Comparison of ENCODE assay signal across 19 cellular contexts in genomic region chr7:17903337-17903736, GRCh38. TPM values are rescaled to one million over a fixed set of nuclear protein-coding genes. Genes with fewer than 3 reads are reported as not detected.
DNase-seq lines count a peak whose midpoint lies in the region; ATAC-seq, FAIRE-seq and TF ChIP-seq lines count a peak whose summit lies in the region.
"Had no signal": no experiment of that assay in that cellular context is flagged by ENCODE, and none has a peak within 500 bp of the region (broad histone marks: within the 10 kb centered on the region; RNA-seq: fewer than 3 reads in every experiment).

No MANE protein-coding gene starts in this region.

- intact Hi-C loops in natural killer cell (cut with micrococcal nuclease): no loop called here

- ATAC-seq in activated CD4-positive, CD25-positive, alpha-beta regulatory T cell treated with anti-CD3 and anti-CD28 coated beads, Interleukin-2, amount 50 U/mL, for 24 hours: peak; percentile 35 to 79
- ATAC-seq in natural killer cell: peak in 2 of 3 donors; percentile 34 to 66
- no peak for ATAC-seq in GM21447 (IDR thresholded peaks at IDR 0.05; ENCODE audit: unreplicated experiment)
- ATAC-seq: CD8-positive, alpha-beta T cell; HCT116 had no signal

- no peaks in the 10 kb centered on the region for H3K36me3 Mint-ChIP-seq in natural killer cell

- H3K36me3 ChIP-seq in bronchial epithelial cell (ENCODE audit: control insufficient read depth, insufficient read depth, low read length): no peaks in the 10 kb centered on the region
- H3K36me3 ChIP-seq: Peyer's patch had no signal

- H3K4me3 ChIP-seq in bronchial epithelial cell (ENCODE audit: low read depth, low read length): no peak overlapping the region
- H3K4me3 ChIP-seq: Peyer's patch had no signal

- TF ChIP-seq CTCF in bronchial epithelial cell (IDR thresholded peaks at IDR 0.05; ENCODE audit: insufficient read depth, low read length, severe bottlenecking) (no peak), natural killer cell (IDR thresholded peaks at IDR 0.05) (no peak)

- peaks cover 42 to 52% of the 10 kb centered on the region in 2 donors for H3K4me1 Mint-ChIP-seq in natural killer cell

- no peak for TF ChIP-seq POLR2A in H54 (IDR thresholded peaks at IDR 0.05; ENCODE audit: low read depth, low read length)

- H3K27me3 ChIP-seq in bronchial epithelial cell (ENCODE audit: control insufficient read depth, insufficient read depth, low read length): no peaks in the 10 kb centered on the region
- H3K27me3 ChIP-seq: Peyer's patch had no signal

- DNase-seq in activated CD4-positive, CD25-positive, alpha-beta regulatory T cell treated with anti-CD3 and anti-CD28 coated beads, Interleukin-2, amount 50 U/mL, for 72 hours: no peak
- DNase-seq in H54 (ENCODE audit: insufficient read length, low spot score) (no peak), bronchial epithelial cell (ENCODE audit: low read depth) (peak; percentile 27), natural killer cell (no peak), SHP77 (lab: John Stamatoyannopoulos, UW) (no peak), NCI-H1417 treated with DMSO at 0.1 percent for 48 hours (lab: John Stamatoyannopoulos, UW) (no peak)
- DNase-seq: CD8-positive, alpha-beta T cell; DND-41; GF-D8; KBM-7; NCI-H1092 treated with DMSO at 0.1 percent for 48 hours; NCI-H1694 treated with DMSO at 0.1 percent for 48 hours; NCI-H2171; NCI-H510A; Peyer's patch; Right ventricle myocardium superior had no signal

- peak overlapping the region; percentile 61 for H3K4me3 Mint-ChIP-seq in natural killer cell
- H3K4me3 Mint-ChIP-seq: CD8-positive, alpha-beta T cell had no signal

- peak; percentile 45 for FAIRE-seq in H54 (lab: Jason Lieb, UNC)
- FAIRE-seq in bronchial epithelial cell (lab: Jason Lieb, UNC): no peak

- H3K9me3 Mint-ChIP-seq in natural killer cell: no peaks in the 10 kb centered on the region
- H3K9me3 Mint-ChIP-seq: CD8-positive, alpha-beta T cell had no signal

- no peaks in the 10 kb centered on the region for H3K27me3 Mint-ChIP-seq in natural killer cell (ENCODE audit: low read depth in 2 of 2)

- peak overlapping the region; percentile 45 to 54 for H3K27ac Mint-ChIP-seq in natural killer cell

RNA-seq across cellular contexts. Expression of gene SNX13, which starts 37.0 kb away (rescaled TPM):
- 30.2 and 32.9 TPM in 2 replicates for total RNA-seq in bronchial epithelial cell
- 10 to 100 TPM; 34.8 to 38.5 (median 37.4) TPM for total RNA-seq in natural killer cell
